ENCODE assay signal across 8 cellular contexts in genomic region chr9:96413312-96414221, GRCh38. TPM values are rescaled to one million over a fixed set of nuclear protein-coding genes. Genes with fewer than 3 reads are reported as not detected.
DNase-seq lines count a peak whose midpoint lies in the region; ATAC-seq and TF ChIP-seq lines count a peak whose summit lies in the region.

No MANE protein-coding gene starts in this region.

- no peaks in the 10 kb centered on the region for H3K9me3 ChIP-seq in upper lobe of left lung
- no peaks in the 10 kb centered on the region for H3K9me3 ChIP-seq in GM23248 (ENCODE audit: low read depth)

- in situ Hi-C loops in GM23248 (cut with MboI): no loop called here

- no peaks in the 10 kb centered on the region for H3K9me2 ChIP-seq in GM23248 (ENCODE audit: insufficient read depth)

- H2AFZ ChIP-seq in GM23248: no peak overlapping the region; the same call in 1 of the 2 replicates

- H3K79me2 ChIP-seq in GM23248 (ENCODE audit: insufficient read depth): peaks cover 36% of the 10 kb centered on the region

- H3K9ac ChIP-seq in GM23248: no peak overlapping the region

- no peaks in the 10 kb centered on the region for H3K27me3 ChIP-seq in upper lobe of left lung
- no peaks in the 10 kb centered on the region for H3K27me3 ChIP-seq in GM23248 (replicated peaks; ENCODE audit: insufficient read depth)

- WGBS in upper lobe of left lung, 2 donors: 51 to 55% methylated on average over 7 of the region's 7 CpGs
- WGBS in GM23248 (ENCODE audit: low coverage in 1 of 2, low lambda C conversion rate in 2 of 2, missing lambda C conversion rate in 2 of 2), 2 experiments: 64 to 66% methylated on average over 7 of the region's 7 CpGs

- peaks cover 6 to 20% (median 7%) of the 10 kb centered on the region in 4 donors for H3K4me1 ChIP-seq in upper lobe of left lung
- peaks cover 6% of the 10 kb centered on the region; the same call in 1 of the 2 replicates for H3K4me1 ChIP-seq in GM23248 (ENCODE audit: insufficient read depth)

- H3K4me3 ChIP-seq in upper lobe of left lung (no peak overlapping the region), GM23248 (no peak overlapping the region)

- H3K4me2 ChIP-seq in GM23248 (ENCODE audit: unreplicated experiment): no peak overlapping the region

- H3F3A ChIP-seq in GM23248 (ENCODE audit: insufficient read depth): peaks cover 5% of the 10 kb centered on the region

- ATAC-seq in GM21619 (IDR thresholded peaks at IDR 0.05; ENCODE audit: unreplicated experiment) (peak; percentile 24), upper lobe of left lung (ENCODE audit: low FRiP score in 2 of 2) (no peak), GM21381 (IDR thresholded peaks at IDR 0.05; ENCODE audit: unreplicated experiment) (no peak), GM18519 (IDR thresholded peaks at IDR 0.05; ENCODE audit: low FRiP score, unreplicated experiment) (no peak)

- TF ChIP-seq EP300 in upper lobe of left lung (IDR thresholded peaks at IDR 0.05): no peak

- no peaks in the 10 kb centered on the region for H3K36me3 ChIP-seq in upper lobe of left lung
- H3K36me3 ChIP-seq in GM23248 (ENCODE audit: low read depth): no peaks in the 10 kb centered on the region

- H4K20me1 ChIP-seq in GM23248 (ENCODE audit: insufficient read depth): no peaks in the 10 kb centered on the region

- TF ChIP-seq POLR2A in erythroblast (IDR thresholded peaks at IDR 0.05; ENCODE audit: low read length) (no peak), upper lobe of left lung (IDR thresholded peaks at IDR 0.05) (peak in 1 of 4 donors; percentile 20)

- TF ChIP-seq CTCF in upper lobe of left lung (IDR thresholded peaks at IDR 0.05): no peak

- DNase-seq in CMK (ENCODE audit: low read depth) (peak; percentile 67), NCI-H69 (lab: John Stamatoyannopoulos, UW) (peak; percentile 97), erythroblast (lab: John Stamatoyannopoulos, UW) (peak; percentile 28 to 34), upper lobe of left lung (no peak), GM23248 (no peak)

- H3K27ac ChIP-seq in upper lobe of left lung (peak overlapping the region in 3 of 4 donors; percentile 40 to 48 (median 43)), GM23248 (no peak overlapping the region)

RNA-seq across cellular contexts. Expression of gene ZNF367, which starts 4.6 kb away (rescaled TPM):
- 1 to 10 TPM in 5 of 6 donors, under 1 TPM in 1; 0.59 to 2.6 (median 1.4) TPM for total RNA-seq in upper lobe of left lung
- total RNA-seq in GM23248 (2014; rRNA removed; shearing (Covaris generic)): 7.3 and 9.3 TPM in 2 replicates
- polyA plus RNA-seq in GM23248 (2016; fragmentation: Nextera tagmentation; extraction: Ambion mirVana): 2.1 and 2.8 TPM in 2 replicates

RNA-seq across cellular contexts. Expression of gene SLC35D2, which starts 30.1 kb away (rescaled TPM):
- total RNA-seq in upper lobe of left lung: 10 to 100 TPM; 24.5 to 36.7 (median 29.0) TPM
- 12.3 and 17.1 TPM in 2 replicates for total RNA-seq in GM23248 (2014; rRNA removed; shearing (Covaris generic))
- 6.0 and 8.0 TPM in 2 replicates for polyA plus RNA-seq in GM23248 (2016; fragmentation: Nextera tagmentation; extraction: Ambion mirVana)

RNA-seq across cellular contexts. Expression of gene HABP4, which starts 36.4 kb away (rescaled TPM):
- total RNA-seq in upper lobe of left lung: 10 to 100 TPM in 2 of 6 donors, 1 to 10 TPM in 4; 3.1 to 14.6 (median 9.7) TPM
- total RNA-seq in GM23248 (2014; rRNA removed; shearing (Covaris generic)): 10.4 and 13.2 TPM in 2 replicates
- 15.7 and 17.2 TPM in 2 replicates for polyA plus RNA-seq in GM23248 (2016; fragmentation: Nextera tagmentation; extraction: Ambion mirVana)

Comparison
In these comparisons a context has a peak if more than half of its experiments do, and no peak if none do; other contexts are left out.
1. DNase-seq: peak in CMK (single experiment), NCI-H69 (single experiment) and erythroblast (2 of 2); none in upper lobe of left lung (0 of 2) and GM23248 (single experiment).